In the genomic region with DNA sequence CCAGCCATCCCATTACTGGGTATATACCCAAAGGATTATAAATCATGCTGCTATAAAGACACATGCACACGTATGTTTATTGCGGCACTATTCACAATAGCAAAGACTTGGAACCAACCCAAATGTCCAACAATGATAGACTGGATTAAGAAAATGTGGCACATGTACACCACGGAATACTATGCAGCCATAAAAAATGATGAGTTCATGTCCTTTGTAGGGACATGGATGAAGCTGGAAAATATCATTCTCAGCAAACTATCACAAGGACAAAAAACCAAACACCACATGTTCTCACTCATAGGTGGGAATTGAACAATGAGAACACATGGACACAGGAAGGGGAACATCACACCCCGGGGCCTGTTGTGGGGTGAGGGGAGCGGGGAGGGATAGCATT, we compare ENCODE assay signal across 2 cellular contexts.
TF ChIP-seq lines count a peak whose summit lies in the region.

No MANE protein-coding gene starts in this region.

TF ChIP-seq in HEK293, 187 proteins besides CTCF, POLR2A, EP300 and RAD21:
- peak; percentile 95 for TF ChIP-seq ZNF146 (tag by site-specific recombination; IDR thresholded peaks at IDR 0.05)

TF ChIP-seq in HepG2, 621 proteins besides CTCF, POLR2A, EP300 and RAD21:
- TF ChIP-seq, protein P1, sequence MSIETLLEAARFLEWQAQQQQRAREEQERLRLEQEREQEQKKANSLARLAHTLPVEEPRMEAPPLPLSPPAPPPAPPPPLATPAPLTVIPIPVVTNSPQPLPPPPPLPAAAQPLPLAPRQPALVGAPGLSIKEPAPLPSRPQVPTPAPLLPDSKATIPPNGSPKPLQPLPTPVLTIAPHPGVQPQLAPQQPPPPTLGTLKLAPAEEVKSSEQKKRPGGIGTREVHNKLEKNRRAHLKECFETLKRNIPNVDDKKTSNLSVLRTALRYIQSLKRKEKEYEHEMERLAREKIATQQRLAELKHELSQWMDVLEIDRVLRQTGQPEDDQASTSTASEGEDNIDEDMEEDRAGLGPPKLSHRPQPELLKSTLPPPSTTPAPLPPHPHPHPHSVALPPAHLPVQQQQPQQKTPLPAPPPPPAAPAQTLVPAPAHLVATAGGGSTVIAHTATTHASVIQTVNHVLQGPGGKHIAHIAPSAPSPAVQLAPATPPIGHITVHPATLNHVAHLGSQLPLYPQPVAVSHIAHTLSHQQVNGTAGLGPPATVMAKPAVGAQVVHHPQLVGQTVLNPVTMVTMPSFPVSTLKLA (IDR thresholded peaks at IDR 0.05): 0 out of 2 replicates have a peak, but pooled peaks have one; percentile 31
